ENCODE assay signal across 1 cellular context in the genomic region with DNA sequence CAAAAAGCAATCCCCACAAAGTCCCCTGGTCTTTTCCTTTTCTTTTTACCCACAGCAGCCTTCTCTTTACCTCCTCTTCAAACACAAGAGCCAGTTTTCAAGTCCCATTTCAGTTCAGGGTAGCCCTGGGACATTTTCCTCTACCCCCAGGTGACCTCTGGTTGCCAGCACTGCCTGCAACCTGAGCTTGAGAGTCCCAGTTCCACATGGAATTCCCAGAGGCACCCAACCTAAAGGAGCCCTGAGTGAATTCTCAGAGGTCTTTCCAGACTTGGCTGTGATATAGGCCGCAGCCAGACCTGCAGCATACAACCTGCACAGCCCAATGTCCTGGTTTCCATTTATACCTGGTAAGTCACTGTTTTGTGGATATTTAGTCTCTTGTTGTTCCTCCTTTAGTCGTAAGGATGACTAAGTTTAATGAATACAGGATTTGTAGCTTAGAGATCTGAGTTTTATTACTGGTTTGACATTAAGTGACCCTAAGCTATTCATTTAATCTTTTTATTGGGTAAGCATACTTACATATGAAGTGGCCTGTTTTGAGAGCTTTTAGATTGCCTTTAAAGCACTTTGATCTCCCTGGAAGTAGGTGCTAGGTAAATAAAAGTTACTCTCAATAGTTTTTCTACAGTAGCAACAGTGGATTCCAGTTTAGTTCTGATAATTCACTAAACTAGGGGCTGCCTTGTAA.
A peak's percentile ranks its signal among the peaks of the same experiment; 100 is the strongest.
TF ChIP-seq lines count a peak whose summit lies in the region.

No MANE protein-coding gene starts in this region.

TF ChIP-seq in HCT116, 20 proteins besides CTCF, POLR2A, EP300 and RAD21:
- TF ChIP-seq, protein P1, sequence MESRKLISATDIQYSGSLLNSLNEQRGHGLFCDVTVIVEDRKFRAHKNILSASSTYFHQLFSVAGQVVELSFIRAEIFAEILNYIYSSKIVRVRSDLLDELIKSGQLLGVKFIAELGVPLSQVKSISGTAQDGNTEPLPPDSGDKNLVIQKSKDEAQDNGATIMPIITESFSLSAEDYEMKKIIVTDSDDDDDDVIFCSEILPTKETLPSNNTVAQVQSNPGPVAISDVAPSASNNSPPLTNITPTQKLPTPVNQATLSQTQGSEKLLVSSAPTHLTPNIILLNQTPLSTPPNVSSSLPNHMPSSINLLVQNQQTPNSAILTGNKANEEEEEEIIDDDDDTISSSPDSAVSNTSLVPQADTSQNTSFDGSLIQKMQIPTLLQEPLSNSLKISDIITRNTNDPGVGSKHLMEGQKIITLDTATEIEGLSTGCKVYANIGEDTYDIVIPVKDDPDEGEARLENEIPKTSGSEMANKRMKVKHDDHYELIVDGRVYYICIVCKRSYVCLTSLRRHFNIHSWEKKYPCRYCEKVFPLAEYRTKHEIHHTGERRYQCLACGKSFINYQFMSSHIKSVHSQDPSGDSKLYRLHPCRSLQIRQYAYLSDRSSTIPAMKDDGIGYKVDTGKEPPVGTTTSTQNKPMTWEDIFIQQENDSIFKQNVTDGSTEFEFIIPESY (IDR thresholded peaks at IDR 0.05; ENCODE audit: extremely low read depth, insufficient replicate concordance, low read length): no peak
- TF ChIP-seq SP1 (IDR thresholded peaks at IDR 0.05; ENCODE audit: low read depth) (peak; percentile 23; the same call in 1 of the 2 replicates), FOSL1 (IDR thresholded peaks at IDR 0.05; ENCODE audit: low read depth) (peak; percentile 56; the same call in 1 of the 2 replicates), POLR2AphosphoS5 (IDR thresholded peaks at IDR 0.05; ENCODE audit: low read depth, low read length) (no peak), SRF (IDR thresholded peaks at IDR 0.05; ENCODE audit: low read depth) (peak; percentile 47; the same call in 1 of the 2 replicates), SIN3A (IDR thresholded peaks at IDR 0.05; ENCODE audit: low read depth) (no peak), CEBPB (IDR thresholded peaks at IDR 0.05; ENCODE audit: low read depth) (peak; percentile 66; the same call in 1 of the 2 replicates), JUND (IDR thresholded peaks at IDR 0.05) (peak; percentile 50), EZH2 (IDR thresholded peaks at IDR 0.05) (no peak), ZFX (IDR thresholded peaks at IDR 0.05) (no peak), EGR1 (IDR thresholded peaks at IDR 0.05; ENCODE audit: low read depth) (no peak), CBX3 (IDR thresholded peaks at IDR 0.05; ENCODE audit: low read depth) (peak; percentile 69), ZNF274 (IDR thresholded peaks at IDR 0.05; ENCODE audit: low read depth, low read length) (no peak), MAX (IDR thresholded peaks at IDR 0.05) (peak; percentile 35; the same call in 1 of the 2 replicates)
- TF ChIP-seq, protein P2, sequence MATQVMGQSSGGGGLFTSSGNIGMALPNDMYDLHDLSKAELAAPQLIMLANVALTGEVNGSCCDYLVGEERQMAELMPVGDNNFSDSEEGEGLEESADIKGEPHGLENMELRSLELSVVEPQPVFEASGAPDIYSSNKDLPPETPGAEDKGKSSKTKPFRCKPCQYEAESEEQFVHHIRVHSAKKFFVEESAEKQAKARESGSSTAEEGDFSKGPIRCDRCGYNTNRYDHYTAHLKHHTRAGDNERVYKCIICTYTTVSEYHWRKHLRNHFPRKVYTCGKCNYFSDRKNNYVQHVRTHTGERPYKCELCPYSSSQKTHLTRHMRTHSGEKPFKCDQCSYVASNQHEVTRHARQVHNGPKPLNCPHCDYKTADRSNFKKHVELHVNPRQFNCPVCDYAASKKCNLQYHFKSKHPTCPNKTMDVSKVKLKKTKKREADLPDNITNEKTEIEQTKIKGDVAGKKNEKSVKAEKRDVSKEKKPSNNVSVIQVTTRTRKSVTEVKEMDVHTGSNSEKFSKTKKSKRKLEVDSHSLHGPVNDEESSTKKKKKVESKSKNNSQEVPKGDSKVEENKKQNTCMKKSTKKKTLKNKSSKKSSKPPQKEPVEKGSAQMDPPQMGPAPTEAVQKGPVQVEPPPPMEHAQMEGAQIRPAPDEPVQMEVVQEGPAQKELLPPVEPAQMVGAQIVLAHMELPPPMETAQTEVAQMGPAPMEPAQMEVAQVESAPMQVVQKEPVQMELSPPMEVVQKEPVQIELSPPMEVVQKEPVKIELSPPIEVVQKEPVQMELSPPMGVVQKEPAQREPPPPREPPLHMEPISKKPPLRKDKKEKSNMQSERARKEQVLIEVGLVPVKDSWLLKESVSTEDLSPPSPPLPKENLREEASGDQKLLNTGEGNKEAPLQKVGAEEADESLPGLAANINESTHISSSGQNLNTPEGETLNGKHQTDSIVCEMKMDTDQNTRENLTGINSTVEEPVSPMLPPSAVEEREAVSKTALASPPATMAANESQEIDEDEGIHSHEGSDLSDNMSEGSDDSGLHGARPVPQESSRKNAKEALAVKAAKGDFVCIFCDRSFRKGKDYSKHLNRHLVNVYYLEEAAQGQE (IDR thresholded peaks at IDR 0.05; ENCODE audit: low read depth): no peak
